Comparison of ENCODE assay signal across 8 cellular contexts in genomic region chr6:7540595-7540994, GRCh38. TPM values are rescaled to one million over a fixed set of nuclear protein-coding genes. Genes with fewer than 3 reads are reported as not detected.
A peak's percentile ranks its signal among the peaks of the same experiment; 100 is the strongest.
DNase-seq lines count a peak whose midpoint lies in the region; ATAC-seq and TF ChIP-seq lines count a peak whose summit lies in the region.

No MANE protein-coding gene starts in this region.

- no peak for TF ChIP-seq CTCF in PC-9 (conservative IDR thresholded peaks at IDR 0.05)
- TF ChIP-seq CTCF in epithelial cell of esophagus (IDR thresholded peaks at IDR 0.05; ENCODE audit: insufficient read depth, low read depth, low read length, missing control alignments), result peak; percentile 17

- POLR2A ChIA-PET in PC-9 (lab: Charles Lee; ENCODE audit: unreplicated experiment), result interaction anchor here (0.5 to 0.7 kb wide), 4 partner anchors 36 to 937 kb away, joined by 3 to 17 read pairs (median 4); no protein-coding TSS in a partner anchor

- peaks cover 70% of the 10 kb centered on the region for H3K27me3 Mint-ChIP-seq in CD4-positive, CD25-positive, alpha-beta regulatory T cell
- peaks cover 0 to 69% (median 31%) of the 10 kb centered on the region in 3 donors for H3K27me3 Mint-ChIP-seq in naive B cell

- H3K36me3 ChIP-seq in CD4-positive, CD25-positive, alpha-beta regulatory T cell (ENCODE audit: control insufficient read depth, insufficient read depth, low read length), result no peaks in the 10 kb centered on the region
- no peaks in the 10 kb centered on the region for H3K36me3 ChIP-seq in PC-9 (ENCODE audit: low read depth)

- H3K27me3 ChIP-seq in CD4-positive, CD25-positive, alpha-beta regulatory T cell (ENCODE audit: control insufficient read depth, insufficient read depth, low read length), result peaks cover 38% of the 10 kb centered on the region
- no peaks in the 10 kb centered on the region for H3K27me3 ChIP-seq in PC-9 (ENCODE audit: insufficient read depth, low read depth)

- H3K36me3 Mint-ChIP-seq in CD4-positive, CD25-positive, alpha-beta regulatory T cell, result no peaks in the 10 kb centered on the region
- no peaks in the 10 kb centered on the region for H3K36me3 Mint-ChIP-seq in naive B cell

- no peaks in the 10 kb centered on the region for H3K9me2 ChIP-seq in PC-9 (ENCODE audit: insufficient read depth)

- peak overlapping the region; percentile 81; the same call in 1 of the 2 replicates for H2AFZ ChIP-seq in PC-9

- H3K4me1 ChIP-seq in CD4-positive, CD25-positive, alpha-beta regulatory T cell (ENCODE audit: control insufficient read depth, insufficient read depth, low read length, poor library complexity, severe bottlenecking), result peaks cover 25% of the 10 kb centered on the region
- H3K4me1 ChIP-seq in PC-9 (replicated peaks; ENCODE audit: insufficient read depth), result peaks cover 20% of the 10 kb centered on the region

- H3K79me2 ChIP-seq in PC-9 (ENCODE audit: low read depth), result peaks cover 25% of the 10 kb centered on the region

- peaks cover 0 to 2% (median 0%) of the 10 kb centered on the region in 7 donors for H3K9me3 Mint-ChIP-seq in CD4-positive, CD25-positive, alpha-beta regulatory T cell
- peaks cover 0 to 1% (median 0%) of the 10 kb centered on the region in 7 donors for H3K9me3 Mint-ChIP-seq in naive B cell

- H3K27ac Mint-ChIP-seq in CD4-positive, CD25-positive, alpha-beta regulatory T cell, result no peak overlapping the region
- peak overlapping the region in 4 of 6 donors; percentile 16 to 94 (median 58) for H3K27ac Mint-ChIP-seq in naive B cell

- ATAC-seq in CD4-positive, CD25-positive, alpha-beta regulatory T cell (ENCODE audit: low read depth in 2 of 2), result no peak
- no peak for ATAC-seq in naive B cell (ENCODE audit: low read depth in 2 of 2)

- in situ Hi-C loops in ACHN (cut with HindIII; ENCODE audit: low pct_ligation_motif_present, low pct_unique_long_range_greater_than_20kb, low sequenced_read_pairs), result no loop called here

- peaks cover 15% of the 10 kb centered on the region; the same call in 1 of the 2 replicates for H3F3A ChIP-seq in PC-9 (ENCODE audit: insufficient read depth, low read depth)

- intact Hi-C loops in PC-9 (cut with micrococcal nuclease; ENCODE audit: unreplicated experiment), result loop anchor here (5.0 kb wide), 2 partner anchors 52 to 73 kb away; partner anchors contain the start of gene SNRNP48

- peak overlapping the region; percentile 91 for H3K4me2 ChIP-seq in PC-9

- no peaks in the 10 kb centered on the region; the same call in 1 of the 2 replicates for H4K20me1 ChIP-seq in PC-9 (ENCODE audit: insufficient read depth)

- no peaks in the 10 kb centered on the region for H3K9me3 ChIP-seq in CD4-positive, CD25-positive, alpha-beta regulatory T cell (ENCODE audit: control insufficient read depth in 2 of 2, low read length in 2 of 2)
- no peaks in the 10 kb centered on the region for H3K9me3 ChIP-seq in PC-9 (ENCODE audit: insufficient read depth, low read depth)

- CTCF ChIA-PET in PC-9 (lab: Charles Lee), result interaction anchor here (0.5 to 1.1 kb wide), 2 partner anchors 23 to 115 kb away, joined by 6 to 10 read pairs; no protein-coding TSS in a partner anchor

- H3K4me3 ChIP-seq in CD4-positive, CD25-positive, alpha-beta regulatory T cell (ENCODE audit: low read depth, low read length), result peak overlapping the region; percentile 10
- H3K4me3 ChIP-seq in PC-9 (peak overlapping the region; percentile 81), epithelial cell of esophagus (ENCODE audit: low read length) (peak overlapping the region; percentile 57)

- DNase-seq in CD4-positive, CD25-positive, alpha-beta regulatory T cell, result no peak
- DNase-seq in PC-9 (peak; percentile 59 to 60), epithelial cell of esophagus (ENCODE audit: low read depth) (peak; percentile 94), naive B cell (peak; percentile 12), AG08395 (ENCODE audit: low spot score) (no peak), ACHN (no peak), NCI-H2081 treated with DMSO at 0.1 percent for 48 hours (lab: John Stamatoyannopoulos, UW) (no peak)
- DNase-seq in activated CD4-positive, alpha-beta T cell treated with anti-CD3 and anti-CD28 coated beads for 4 hours, result no peak

- BruUV-seq in PC-9 (replicated peaks; lab: Mats Ljungman, UMichigan), result TSS peak; percentile 91

- no peak overlapping the region for H3K27ac ChIP-seq in CD4-positive, CD25-positive, alpha-beta regulatory T cell (ENCODE audit: insufficient read depth, low read length, poor library complexity, severe bottlenecking)
- H3K27ac ChIP-seq in PC-9, result peak overlapping the region; percentile 72

- peaks cover 0 to 25% (median 14%) of the 10 kb centered on the region in 4 donors for H3K4me1 Mint-ChIP-seq in CD4-positive, CD25-positive, alpha-beta regulatory T cell
- peaks cover 3 to 32% (median 13%) of the 10 kb centered on the region in 3 donors for H3K4me1 Mint-ChIP-seq in naive B cell

- peak overlapping the region in 3 of 4 donors; percentile 38 to 79 (median 72) for H3K4me3 Mint-ChIP-seq in CD4-positive, CD25-positive, alpha-beta regulatory T cell
- peak overlapping the region; percentile 80 to 93 (median 88) for H3K4me3 Mint-ChIP-seq in naive B cell

RNA-seq across cellular contexts. Expression of gene DSP, which starts 0.9 kb away (rescaled TPM):
- not detected for total RNA-seq in CD4-positive, CD25-positive, alpha-beta regulatory T cell
- under 1 TPM in 1 of 4 donors, not detected in 3; 0.06 TPM for polyA plus RNA-seq in CD4-positive, CD25-positive, alpha-beta regulatory T cell
- total RNA-seq in PC-9 (2021), result 109 and 117 TPM in 2 replicates
- 10 to 100 TPM in 4 of 6 donors, 1 to 10 TPM in 2; 6.3 to 49.2 (median 15.8) TPM for polyA plus RNA-seq in naive B cell (ENCODE audit: low read depth in 6 of 6)

RNA-seq across cellular contexts. Expression of gene SNRNP48, which starts 49.4 kb away (rescaled TPM):
- total RNA-seq in CD4-positive, CD25-positive, alpha-beta regulatory T cell, result 10.9 TPM
- polyA plus RNA-seq in CD4-positive, CD25-positive, alpha-beta regulatory T cell, result 10 to 100 TPM in 3 of 4 donors, 1 to 10 TPM in 1; 6.8 to 10.7 (median 10.3) TPM
- total RNA-seq in PC-9 (2021), result 18.6 and 21.7 TPM in 2 replicates
- polyA plus RNA-seq in naive B cell (ENCODE audit: low read depth in 6 of 6), result 10 to 100 TPM in 4 of 6 donors, 1 to 10 TPM in 2; 5.3 to 15.1 (median 11.0) TPM

Comparison
In these comparisons a context has a peak if more than half of its experiments do, and no peak if none do; other contexts are left out.
1. DNase-seq: peak in PC-9 (2 of 2), epithelial cell of esophagus (single experiment) and naive B cell (single experiment); none in CD4-positive, CD25-positive, alpha-beta regulatory T cell (0 of 3), AG08395 (single experiment), ACHN (single experiment), NCI-H2081 treated with DMSO at 0.1 percent for 48 hours (single experiment) and activated CD4-positive, alpha-beta T cell treated with anti-CD3 and anti-CD28 coated beads for 4 hours (0 of 2).
2. H3K4me3 ChIP-seq: peak in every context shown above with its lines; median percentile 81 in PC-9; 57 in epithelial cell of esophagus; 10 in CD4-positive, CD25-positive, alpha-beta regulatory T cell.
3. H3K27ac Mint-ChIP-seq: peak in naive B cell (4 of 6); none in CD4-positive, CD25-positive, alpha-beta regulatory T cell (0 of 3).
4. RNA of gene DSP, which starts 0.9 kb away (total RNA-seq): 109 to 117 TPM in PC-9; not detected in CD4-positive, CD25-positive, alpha-beta regulatory T cell (single experiment); every median in the first group is over 100 times any median in the second.